10 cellular contexts compared by ENCODE assay signal in genomic region chr5:61328791-61329617, GRCh38. TPM values are rescaled to one million over a fixed set of nuclear protein-coding genes. Genes with fewer than 3 reads are reported as not detected.
DNase-seq lines count a peak whose midpoint lies in the region; ATAC-seq, FAIRE-seq and TF ChIP-seq lines count a peak whose summit lies in the region.
"Had no signal": no experiment of that assay in that cellular context is flagged by ENCODE, and none has a peak within 500 bp of the region (broad histone marks: within the 10 kb centered on the region; RNA-seq: fewer than 3 reads in every experiment).

No MANE protein-coding gene starts in this region.

- no peak for TF ChIP-seq CTCF in keratinocyte (optimal IDR thresholded peaks at IDR 0.05 in 1 of 3, IDR thresholded peaks at IDR 0.05 in 1 of 3, conservative IDR thresholded peaks at IDR 0.05 in 1 of 3; ENCODE audit: extremely low read depth in 1 of 3, insufficient read depth in 2 of 3, low read length in 3 of 3)
- no peak for TF ChIP-seq CTCF in omental fat pad (IDR thresholded peaks at IDR 0.05)

- H3K4me3 Mint-ChIP-seq in activated T-cell treated with anti-CD3 and anti-CD28 coated beads, Interleukin-2, amount 50 U/mL, for 4 hours = peak overlapping the region; percentile 32
- H3K4me3 Mint-ChIP-seq in activated T-cell treated with anti-CD3 and anti-CD28 coated beads, Interleukin-2, amount 50 U/mL, for 24 hours = no peak overlapping the region
- H3K4me3 Mint-ChIP-seq in activated T-helper 17 cell treated with anti-CD3 and anti-CD28 coated beads, Interleukin-2, amount 50 U/mL, for 72 hours = peak overlapping the region; percentile 70

- H3K4me3 ChIP-seq in keratinocyte (ENCODE audit: control insufficient read depth in 2 of 3, extremely low read depth in 1 of 3, insufficient read depth in 2 of 3, low read depth in 1 of 3, low read length in 3 of 3) (no peak overlapping the region), subcutaneous abdominal adipose tissue (ENCODE audit: low read depth in 1 of 5, low read length in 5 of 5) (peak overlapping the region in 3 of 5 donors; percentile 11 to 70 (median 29)), aorta (ENCODE audit: low read length in 2 of 2) (no peak overlapping the region)

- H3K4me2 ChIP-seq in keratinocyte (ENCODE audit: control insufficient read depth, extremely low read depth, insufficient read depth, low read depth, low read length) = peak overlapping the region; percentile 45

- H3K36me3 ChIP-seq in keratinocyte (ENCODE audit: control insufficient read depth in 2 of 2, extremely low read depth in 1 of 2, insufficient read depth in 2 of 2, low read length in 2 of 2) = no peaks in the 10 kb centered on the region
- H3K36me3 ChIP-seq in subcutaneous abdominal adipose tissue (ENCODE audit: control insufficient read depth in 5 of 5, insufficient read depth in 5 of 5, low read length in 5 of 5) = no peaks in the 10 kb centered on the region
- no peaks in the 10 kb centered on the region for H3K36me3 ChIP-seq in aorta (ENCODE audit: control insufficient read depth in 1 of 2, insufficient read depth in 2 of 2, low read length in 1 of 2)
- H3K36me3 ChIP-seq: gastrocnemius medialis had no signal

- intact Hi-C loops in aorta (cut with DNase I) = loop anchor here in 1 of 2 donors (10.0 kb wide), 1 partner anchor 374 kb away; no protein-coding TSS in a partner anchor

- WGBS in aorta, 2 donors = 77 to 83% methylated on average over 8 of the region's 8 CpGs

- no peaks in the 10 kb centered on the region for H3K27me3 ChIP-seq in keratinocyte (ENCODE audit: control insufficient read depth, extremely low read depth, insufficient read depth, low read length)
- H3K27me3 ChIP-seq in subcutaneous abdominal adipose tissue (ENCODE audit: control insufficient read depth in 5 of 5, insufficient read depth in 4 of 5, low read length in 5 of 5) = no peaks in the 10 kb centered on the region
- no peaks in the 10 kb centered on the region for H3K27me3 ChIP-seq in aorta (ENCODE audit: control insufficient read depth in 1 of 2, insufficient read depth in 2 of 2, low read length in 1 of 2)
- H3K27me3 ChIP-seq: gastrocnemius medialis had no signal

- DNase-seq in activated T-cell treated with anti-CD3 and anti-CD28 coated beads, Interleukin-2, amount 50 U/mL, for 4 hours = no peak
- no peak for DNase-seq in activated T-cell treated with anti-CD3 and anti-CD28 coated beads, Interleukin-2, amount 50 U/mL, for 24 hours
- DNase-seq in keratinocyte (ENCODE audit: low read depth, low spot score) (no peak), aorta (no peak), omental fat pad (ENCODE audit: low spot score) (no peak)
- DNase-seq: gastrocnemius medialis had no signal

- H3K27ac Mint-ChIP-seq in activated T-cell treated with anti-CD3 and anti-CD28 coated beads, Interleukin-2, amount 50 U/mL, for 24 hours = no peak overlapping the region
- H3K27ac Mint-ChIP-seq in activated T-helper 17 cell treated with anti-CD3 and anti-CD28 coated beads, Interleukin-2, amount 50 U/mL, for 72 hours = no peak overlapping the region

- dilution Hi-C loops in keratinocyte (cut with MboI; ENCODE audit: extremely low pct_ligation_motif_present, low sequenced_read_pairs) = no loop called here

- H3K9me3 Mint-ChIP-seq in activated T-cell treated with anti-CD3 and anti-CD28 coated beads, Interleukin-2, amount 50 U/mL, for 4 hours = no peaks in the 10 kb centered on the region
- no peaks in the 10 kb centered on the region for H3K9me3 Mint-ChIP-seq in activated T-cell treated with anti-CD3 and anti-CD28 coated beads, Interleukin-2, amount 50 U/mL, for 24 hours
- no peaks in the 10 kb centered on the region for H3K9me3 Mint-ChIP-seq in activated T-helper 17 cell treated with anti-CD3 and anti-CD28 coated beads, Interleukin-2, amount 50 U/mL, for 72 hours

- no peaks in the 10 kb centered on the region for H3K9me1 ChIP-seq in keratinocyte (ENCODE audit: control insufficient read depth, extremely low read depth, insufficient read depth, low read length)

- H3K36me3 Mint-ChIP-seq in activated T-cell treated with anti-CD3 and anti-CD28 coated beads, Interleukin-2, amount 50 U/mL, for 4 hours (ENCODE audit: insufficient read depth) = no peaks in the 10 kb centered on the region
- H3K36me3 Mint-ChIP-seq in activated T-cell treated with anti-CD3 and anti-CD28 coated beads, Interleukin-2, amount 50 U/mL, for 24 hours (ENCODE audit: low read depth) = peaks cover 6% of the 10 kb centered on the region
- H3K36me3 Mint-ChIP-seq in activated T-helper 17 cell treated with anti-CD3 and anti-CD28 coated beads, Interleukin-2, amount 50 U/mL, for 72 hours (ENCODE audit: low read depth) = peaks cover 9% of the 10 kb centered on the region

- H3K4me1 ChIP-seq in keratinocyte (ENCODE audit: control insufficient read depth, extremely low read depth, insufficient read depth, low read length) (peaks cover 31% of the 10 kb centered on the region), subcutaneous abdominal adipose tissue (ENCODE audit: control insufficient read depth in 5 of 5, insufficient read depth in 5 of 5, low read length in 5 of 5) (peaks cover 0 to 32% (median 26%) of the 10 kb centered on the region in 5 donors), aorta (ENCODE audit: control insufficient read depth in 1 of 2, insufficient read depth in 2 of 2, low read length in 2 of 2) (no peaks in the 10 kb centered on the region)

- no peak for ATAC-seq in activated T-cell treated with anti-CD3 and anti-CD28 coated beads, Interleukin-2, amount 50 U/mL, for 4 hours
- ATAC-seq in activated T-helper 17 cell treated with anti-CD3 and anti-CD28 coated beads, Interleukin-2, amount 50 U/mL, for 72 hours (replicated peaks) = no peak
- ATAC-seq in HG03196 (IDR thresholded peaks at IDR 0.05; ENCODE audit: unreplicated experiment) (no peak), aorta (ENCODE audit: low FRiP score) (no peak), omental fat pad (ENCODE audit: low FRiP score) (no peak)
- ATAC-seq: gastrocnemius medialis, Right ventricle myocardium inferior had no signal

- H3K4me1 Mint-ChIP-seq in activated T-cell treated with anti-CD3 and anti-CD28 coated beads, Interleukin-2, amount 50 U/mL, for 4 hours (ENCODE audit: low read depth) = peaks cover 29% of the 10 kb centered on the region
- H3K4me1 Mint-ChIP-seq in activated T-cell treated with anti-CD3 and anti-CD28 coated beads, Interleukin-2, amount 50 U/mL, for 24 hours (ENCODE audit: low read depth) = peaks cover 35% of the 10 kb centered on the region
- H3K4me1 Mint-ChIP-seq in activated T-helper 17 cell treated with anti-CD3 and anti-CD28 coated beads, Interleukin-2, amount 50 U/mL, for 72 hours = peaks cover 22% of the 10 kb centered on the region

- H3K9me3 ChIP-seq in keratinocyte (ENCODE audit: control insufficient read depth, low read depth, low read length) (no peaks in the 10 kb centered on the region), subcutaneous abdominal adipose tissue (ENCODE audit: control insufficient read depth in 5 of 5, low read length in 5 of 5) (no peaks in the 10 kb centered on the region), aorta (ENCODE audit: control insufficient read depth, low read length) (no peaks in the 10 kb centered on the region)
- H3K9me3 ChIP-seq: gastrocnemius medialis had no signal

- H3K27ac ChIP-seq in keratinocyte (ENCODE audit: control insufficient read depth, insufficient read depth, low read length) = peak overlapping the region; percentile 32
- peak overlapping the region; percentile 88 for H3K27ac ChIP-seq in subcutaneous abdominal adipose tissue (ENCODE audit: low read depth, low read length)
- no peak overlapping the region for H3K27ac ChIP-seq in aorta (ENCODE audit: low read depth in 1 of 2, low read length in 2 of 2)

- no peak overlapping the region for H2AFZ ChIP-seq in keratinocyte (ENCODE audit: control insufficient read depth, low read length)

- no peak for FAIRE-seq in keratinocyte (lab: Jason Lieb, UNC)

- H4K20me1 ChIP-seq in keratinocyte (ENCODE audit: control insufficient read depth, extremely low read depth, insufficient read depth, low read length) = no peaks in the 10 kb centered on the region

- H3K79me2 ChIP-seq in keratinocyte (ENCODE audit: control insufficient read depth, insufficient read depth, low read length) = peaks cover 14% of the 10 kb centered on the region

- peaks cover 25% of the 10 kb centered on the region for H3K27me3 Mint-ChIP-seq in activated T-cell treated with anti-CD3 and anti-CD28 coated beads, Interleukin-2, amount 50 U/mL, for 4 hours (ENCODE audit: low read depth)
- peaks cover 35% of the 10 kb centered on the region for H3K27me3 Mint-ChIP-seq in activated T-cell treated with anti-CD3 and anti-CD28 coated beads, Interleukin-2, amount 50 U/mL, for 24 hours
- H3K27me3 Mint-ChIP-seq in activated T-helper 17 cell treated with anti-CD3 and anti-CD28 coated beads, Interleukin-2, amount 50 U/mL, for 72 hours = peaks cover 22% of the 10 kb centered on the region

- H3K9ac ChIP-seq in keratinocyte (ENCODE audit: control insufficient read depth, extremely low read depth, insufficient read depth, low read length) (no peak overlapping the region), subcutaneous abdominal adipose tissue (ENCODE audit: low read length in 5 of 5) (no peak overlapping the region)

RNA-seq across cellular contexts. Expression of gene ZSWIM6, which starts 3.1 kb away (rescaled TPM):
- total RNA-seq in activated T-cell treated with anti-CD3 and anti-CD28 coated beads, Interleukin-2, amount 50 U/mL, for 4 hours = 1 to 10 TPM; 5.4 to 6.9 (median 5.8) TPM
- total RNA-seq in activated T-helper 17 cell treated with anti-CD3 and anti-CD28 coated beads, Interleukin-2, amount 50 U/mL, for 72 hours = 1 to 10 TPM; 3.2 to 4.9 TPM
- polyA plus RNA-seq in keratinocyte (8.6 to 10.8 TPM (median 9.9 TPM) in 3 replicates), aorta (1 to 10 TPM; 3.4 to 5.3 TPM)
- 4.0 TPM for polyA plus RNA-seq in keratinocyte (2011; ENCODE audit: low read depth)
- polyA plus RNA-seq in keratinocyte (2011; cell fraction: cytosol; rRNA removed) = 3.8 and 5.9 TPM in 2 replicates
- 22.8 TPM in 2 replicates for polyA plus RNA-seq in keratinocyte (2011; cell fraction: nucleus; rRNA removed)
- 5.3 and 8.5 TPM in 2 replicates for polyA plus RNA-seq in keratinocyte (2012; ENCODE audit: low replicate concordance)
- polyA minus RNA-seq in keratinocyte = 13.6 to 25.3 TPM (median 22.6 TPM) in 3 replicates
- polyA minus RNA-seq in keratinocyte (2011; cell fraction: cytosol; rRNA and poly(A)+ RNA removed) = 8.1 TPM
- polyA minus RNA-seq in keratinocyte (2011; cell fraction: nucleus; rRNA and poly(A)+ RNA removed) = 22.2 and 34.2 TPM in 2 replicates
- total RNA-seq in aorta (10 to 100 TPM; 19.5 to 21.8 TPM), omental fat pad (10 to 100 TPM in 3 of 4 donors, 1 to 10 TPM in 1; 9.7 to 31.1 (median 18.6) TPM)

Comparison
In these comparisons a context has a peak if more than half of its experiments do, and no peak if none do; other contexts are left out.
1. H3K27ac ChIP-seq: peak in keratinocyte (single experiment) and subcutaneous abdominal adipose tissue (single experiment); none in aorta (0 of 2).
2. H3K4me3 ChIP-seq: peak in subcutaneous abdominal adipose tissue (3 of 5); none in keratinocyte (0 of 3) and aorta (0 of 2).